ENCODE assay signal across 1 cellular context in genomic region chr2:144201126-144201525, GRCh38.
TF ChIP-seq lines count a peak whose summit lies in the region.

No MANE protein-coding gene starts in this region.

TF ChIP-seq in HepG2, 621 proteins besides CTCF, POLR2A, EP300 and RAD21 (continued from another document):
- TF ChIP-seq ZBTB49 (CRISPR knock-in tag; IDR thresholded peaks at IDR 0.05; ENCODE audit: borderline replicate concordance) (no peak), SKI (IDR thresholded peaks at IDR 0.05; ENCODE audit: partially characterized antibody) (no peak), ZNF260 (CRISPR knock-in tag; IDR thresholded peaks at IDR 0.05; ENCODE audit: borderline replicate concordance, low read depth) (no peak), ZNF570 (CRISPR knock-in tag; IDR thresholded peaks at IDR 0.05; ENCODE audit: borderline replicate concordance) (no peak), ARHGAP35 (CRISPR knock-in tag; IDR thresholded peaks at IDR 0.05; ENCODE audit: borderline replicate concordance) (no peak), LBX2 (CRISPR knock-in tag; IDR thresholded peaks at IDR 0.05; ENCODE audit: borderline replicate concordance) (no peak), MTA3 (CRISPR knock-in tag; IDR thresholded peaks at IDR 0.05) (no peak), ZSCAN12 (CRISPR knock-in tag; IDR thresholded peaks at IDR 0.05) (no peak)
